In genomic region chr4:101288365-101289145, GRCh38 we compare ENCODE assay signal across 13 cellular contexts. TPM values are rescaled to one million over a fixed set of nuclear protein-coding genes. Genes with fewer than 3 reads are reported as not detected.
DNase-seq lines count a peak whose midpoint lies in the region; ATAC-seq and TF ChIP-seq lines count a peak whose summit lies in the region.
"Had no signal": no experiment of that assay in that cellular context is flagged by ENCODE, and none has a peak within 500 bp of the region (broad histone marks: within the 10 kb centered on the region; RNA-seq: fewer than 3 reads in every experiment).

No MANE protein-coding gene starts in this region.

- peaks cover 36% of the 10 kb centered on the region for H3K79me2 ChIP-seq in fibroblast of lung (ENCODE audit: control insufficient read depth, insufficient read depth, low read length)

- H3K36me3 Mint-ChIP-seq in activated T-helper 17 cell treated with anti-CD3 and anti-CD28 coated beads, Interleukin-2, amount 50 U/mL, for 72 hours (ENCODE audit: low read depth) = no peaks in the 10 kb centered on the region
- H3K36me3 Mint-ChIP-seq in activated T-helper 2 cell treated with anti-CD3 and anti-CD28 coated beads, Interferon-gamma antibody, Interleukin-2, Interleukin-4, amounts not matched to agents 10 μg/mL and 5 μg/mL and 100 μg/mL, durations not matched to agents 14 hours and 24 hours and 36 hours (ENCODE audit: low read depth) = no peaks in the 10 kb centered on the region
- no peaks in the 10 kb centered on the region for H3K36me3 Mint-ChIP-seq in Caco-2 (ENCODE audit: insufficient read depth, unreplicated experiment)
- H3K36me3 Mint-ChIP-seq: stimulated activated effector memory CD8-positive, alpha-beta T cell treated with anti-CD3 and anti-CD28 coated beads, Interleukin-12 subunit alpha, Interleukin-12 subunit beta, amount 100 ng/mL, for 72 hours had no signal

- peaks cover 26% of the 10 kb centered on the region for H3K4me1 Mint-ChIP-seq in activated T-helper 17 cell treated with anti-CD3 and anti-CD28 coated beads, Interleukin-2, amount 50 U/mL, for 72 hours
- H3K4me1 Mint-ChIP-seq in activated T-helper 2 cell treated with anti-CD3 and anti-CD28 coated beads, Interferon-gamma antibody, Interleukin-2, Interleukin-4, amounts not matched to agents 10 μg/mL and 5 μg/mL and 100 μg/mL, durations not matched to agents 14 hours and 24 hours and 36 hours (ENCODE audit: low read depth) = peaks cover 7% of the 10 kb centered on the region
- no peaks in the 10 kb centered on the region for H3K4me1 Mint-ChIP-seq in Caco-2 (ENCODE audit: low read depth, unreplicated experiment)
- H3K4me1 Mint-ChIP-seq: neural crest cell had no signal

- H4K20me1 ChIP-seq in fibroblast of lung (ENCODE audit: control insufficient read depth, extremely low read depth, insufficient read depth, low read length) = no peaks in the 10 kb centered on the region

- POLR2A ChIA-PET in Caco-2 (lab: Charles Lee) = no interaction called here

- H3K27ac ChIP-seq in fibroblast of lung (ENCODE audit: insufficient read depth, low read length) (no peak overlapping the region), aorta (ENCODE audit: low read depth in 1 of 2, low read length in 2 of 2) (no peak overlapping the region)

- no peak overlapping the region for H3K9ac ChIP-seq in fibroblast of lung (ENCODE audit: insufficient read depth, low read length)

- 56 to 63% methylated on average over 6 of the region's 6 CpGs for WGBS in aorta, 2 donors

- CTCF ChIA-PET in Caco-2 (lab: Charles Lee) = no interaction called here

- DNase-seq in RPMI8226 = peak; percentile 68
- peak; percentile 22 to 46 for DNase-seq in fibroblast of lung (ENCODE audit: low read depth in 2 of 2)
- peak; percentile 22 for DNase-seq in putamen (ENCODE audit: low spot score)
- no peak for DNase-seq in activated T-helper 2 cell treated with anti-CD3 and anti-CD28 coated beads, Interferon-gamma antibody, Interleukin-2, Interleukin-4, amounts not matched to agents 10 μg/mL and 5 μg/mL and 100 μg/mL, durations not matched to agents 14 hours and 24 hours and 36 hours (ENCODE audit: low spot score)
- no peak for DNase-seq in aorta
- no peak for DNase-seq in Caco-2
- DNase-seq: effector memory CD4-positive, alpha-beta T cell; NCI-H1105 treated with DMSO at 0.1 percent for 48 hours; NCI-H526 treated with DMSO at 0.1 percent for 48 hours had no signal

- H3K9me3 Mint-ChIP-seq in activated T-helper 17 cell treated with anti-CD3 and anti-CD28 coated beads, Interleukin-2, amount 50 U/mL, for 72 hours = peaks cover 5% of the 10 kb centered on the region
- no peaks in the 10 kb centered on the region for H3K9me3 Mint-ChIP-seq in activated T-helper 2 cell treated with anti-CD3 and anti-CD28 coated beads, Interferon-gamma antibody, Interleukin-2, Interleukin-4, amounts not matched to agents 10 μg/mL and 5 μg/mL and 100 μg/mL, durations not matched to agents 14 hours and 24 hours and 36 hours
- no peaks in the 10 kb centered on the region for H3K9me3 Mint-ChIP-seq in Caco-2 (ENCODE audit: unreplicated experiment)
- H3K9me3 Mint-ChIP-seq: neural crest cell; stimulated activated effector memory CD8-positive, alpha-beta T cell treated with anti-CD3 and anti-CD28 coated beads, Interleukin-12 subunit alpha, Interleukin-12 subunit beta, amount 100 ng/mL, for 72 hours had no signal

- H3K27me3 Mint-ChIP-seq in activated T-helper 17 cell treated with anti-CD3 and anti-CD28 coated beads, Interleukin-2, amount 50 U/mL, for 72 hours = no peaks in the 10 kb centered on the region
- peaks cover 1% of the 10 kb centered on the region for H3K27me3 Mint-ChIP-seq in activated T-helper 2 cell treated with anti-CD3 and anti-CD28 coated beads, Interferon-gamma antibody, Interleukin-2, Interleukin-4, amounts not matched to agents 10 μg/mL and 5 μg/mL and 100 μg/mL, durations not matched to agents 14 hours and 24 hours and 36 hours (ENCODE audit: low read depth)
- H3K27me3 Mint-ChIP-seq in Caco-2 (ENCODE audit: insufficient read depth, unreplicated experiment) = no peaks in the 10 kb centered on the region

- H3K4me1 ChIP-seq in fibroblast of lung (ENCODE audit: control insufficient read depth, extremely low read depth, insufficient read depth, low read length) (peaks cover 2% of the 10 kb centered on the region), aorta (ENCODE audit: control insufficient read depth in 1 of 2, insufficient read depth in 2 of 2, low read length in 2 of 2) (peaks cover 0 to 3% of the 10 kb centered on the region in 2 donors), Caco-2 (no peaks in the 10 kb centered on the region)

- TF ChIP-seq CTCF in fibroblast of lung (conservative IDR thresholded peaks at IDR 0.05 in 1 of 2, IDR thresholded peaks at IDR 0.05 in 1 of 2; ENCODE audit: low read depth in 1 of 2, low read length in 2 of 2) = no peak
- no peak for TF ChIP-seq CTCF in Caco-2 (IDR thresholded peaks at IDR 0.05; ENCODE audit: insufficient read depth in 1 of 2, low read depth in 1 of 2, low read length in 1 of 2, severe bottlenecking in 1 of 2, unreplicated experiment in 1 of 2)

- intact Hi-C loops in activated T-helper 2 cell treated with anti-CD3 and anti-CD28 coated beads, Interferon-gamma antibody, Interleukin-2, Interleukin-4, amounts not matched to agents 10 μg/mL and 5 μg/mL and 100 μg/mL, durations not matched to agents 14 hours and 24 hours and 36 hours (cut with micrococcal nuclease) = loop anchor here (5.0 kb wide), 1 partner anchor 129 kb away; no protein-coding TSS in a partner anchor
- intact Hi-C loops in aorta (cut with DNase I) (no loop called here), Caco-2 (cut with micrococcal nuclease; ENCODE audit: unreplicated experiment) (no loop called here)

- no peak overlapping the region for H2AFZ ChIP-seq in fibroblast of lung (ENCODE audit: low read length)

- no peak overlapping the region for H3K4me3 Mint-ChIP-seq in activated T-helper 17 cell treated with anti-CD3 and anti-CD28 coated beads, Interleukin-2, amount 50 U/mL, for 72 hours
- H3K4me3 Mint-ChIP-seq in activated T-helper 2 cell treated with anti-CD3 and anti-CD28 coated beads, Interferon-gamma antibody, Interleukin-2, Interleukin-4, amounts not matched to agents 10 μg/mL and 5 μg/mL and 100 μg/mL, durations not matched to agents 14 hours and 24 hours and 36 hours (ENCODE audit: low read depth) = no peak overlapping the region
- no peak overlapping the region for H3K4me3 Mint-ChIP-seq in Caco-2 (ENCODE audit: unreplicated experiment)
- H3K4me3 Mint-ChIP-seq: neural crest cell; stimulated activated effector memory CD8-positive, alpha-beta T cell treated with anti-CD3 and anti-CD28 coated beads, Interleukin-12 subunit alpha, Interleukin-12 subunit beta, amount 100 ng/mL, for 72 hours had no signal

- H3K27me3 ChIP-seq in fibroblast of lung (ENCODE audit: control insufficient read depth, insufficient read depth, low read length) (no peaks in the 10 kb centered on the region), aorta (ENCODE audit: control insufficient read depth in 1 of 2, insufficient read depth in 2 of 2, low read length in 1 of 2) (no peaks in the 10 kb centered on the region), Caco-2 (replicated peaks; ENCODE audit: control insufficient read depth, insufficient read depth, low read length) (no peaks in the 10 kb centered on the region)

- no peaks in the 10 kb centered on the region for H3K9me3 ChIP-seq in fibroblast of lung (ENCODE audit: control insufficient read depth, insufficient read depth, low read depth, low read length)
- H3K9me3 ChIP-seq in aorta (ENCODE audit: control insufficient read depth, low read length) = no peaks in the 10 kb centered on the region
- H3K9me3 ChIP-seq in Caco-2 = no peaks in the 10 kb centered on the region

- BruUV-seq in Caco-2 (replicated peaks; lab: Mats Ljungman, UMichigan) = no TSS peak

- no peak overlapping the region for H3K27ac Mint-ChIP-seq in activated T-helper 17 cell treated with anti-CD3 and anti-CD28 coated beads, Interleukin-2, amount 50 U/mL, for 72 hours
- H3K27ac Mint-ChIP-seq in activated T-helper 2 cell treated with anti-CD3 and anti-CD28 coated beads, Interferon-gamma antibody, Interleukin-2, Interleukin-4, amounts not matched to agents 10 μg/mL and 5 μg/mL and 100 μg/mL, durations not matched to agents 14 hours and 24 hours and 36 hours = no peak overlapping the region
- H3K27ac Mint-ChIP-seq in Caco-2 (ENCODE audit: unreplicated experiment) = no peak overlapping the region
- H3K27ac Mint-ChIP-seq: stimulated activated effector memory CD8-positive, alpha-beta T cell treated with anti-CD3 and anti-CD28 coated beads, Interleukin-12 subunit alpha, Interleukin-12 subunit beta, amount 100 ng/mL, for 72 hours had no signal

- ATAC-seq in HG02610 (IDR thresholded peaks at IDR 0.05; ENCODE audit: unreplicated experiment) (peak; percentile 50), aorta (ENCODE audit: low FRiP score) (no peak)
- no peak for ATAC-seq in activated T-helper 17 cell treated with anti-CD3 and anti-CD28 coated beads, Interleukin-2, amount 50 U/mL, for 72 hours (replicated peaks)
- ATAC-seq: stimulated activated effector memory CD8-positive, alpha-beta T cell treated with anti-CD3 and anti-CD28 coated beads, Interleukin-12 subunit alpha, Interleukin-12 subunit beta, amount 100 ng/mL, for 72 hours had no signal

- H3K4me2 ChIP-seq in fibroblast of lung (ENCODE audit: extremely low read depth, insufficient read depth, low read length) = peak overlapping the region; percentile 0

- H3K4me3 ChIP-seq in fibroblast of lung (replicated peaks in 1 of 4; ENCODE audit: control extremely low read depth in 1 of 4, insufficient read depth in 1 of 4, low read depth in 3 of 4, low read length in 4 of 4) = no peak overlapping the region
- H3K4me3 ChIP-seq in aorta (ENCODE audit: low read length in 2 of 2) = no peak overlapping the region
- H3K4me3 ChIP-seq in Caco-2 (ENCODE audit: low read depth, low read length) = no peak overlapping the region

- H3K36me3 ChIP-seq in fibroblast of lung (ENCODE audit: control insufficient read depth, insufficient read depth, low read length) (no peaks in the 10 kb centered on the region), aorta (ENCODE audit: control insufficient read depth in 1 of 2, insufficient read depth in 2 of 2, low read length in 1 of 2) (no peaks in the 10 kb centered on the region), Caco-2 (ENCODE audit: control insufficient read depth, insufficient read depth, low read length) (no peaks in the 10 kb centered on the region)

RNA-seq across cellular contexts. Expression of gene PPP3CA, which starts 58.8 kb away (rescaled TPM):
- total RNA-seq in fibroblast of lung (49.8 and 79.3 TPM in 2 replicates), aorta (10 to 100 TPM; 37.3 to 56.4 TPM), Caco-2 (2022) (33.8 and 34.1 TPM in 2 replicates)
- polyA plus RNA-seq in fibroblast of lung (59.8 and 66.4 TPM in 2 replicates), aorta (10 to 100 TPM in 1 of 2 donors, 1 to 10 TPM in 1; 6.8 to 12.1 TPM)
- 49.2 and 58.5 TPM in 2 replicates for polyA plus RNA-seq in fibroblast of lung (2012)
- 20.5 and 21.4 TPM in 2 replicates for polyA minus RNA-seq in fibroblast of lung (ENCODE audit: low replicate concordance)
- total RNA-seq in activated T-helper 17 cell treated with anti-CD3 and anti-CD28 coated beads, Interleukin-2, amount 50 U/mL, for 72 hours = 10 to 100 TPM; 14.6 to 20.5 TPM
- total RNA-seq in activated T-helper 2 cell treated with anti-CD3 and anti-CD28 coated beads, Interferon-gamma antibody, Interleukin-2, Interleukin-4, amounts not matched to agents 10 μg/mL and 5 μg/mL and 100 μg/mL, durations not matched to agents 14 hours and 24 hours and 36 hours = 7.2 and 8.4 TPM in 2 replicates

Comparison
In these comparisons a context has a peak if more than half of its experiments do, and no peak if none do; other contexts are left out.
1. DNase-seq: peak in RPMI8226 (single experiment), fibroblast of lung (2 of 2) and putamen (single experiment); none in activated T-helper 2 cell treated with anti-CD3 and anti-CD28 coated beads, Interferon-gamma antibody, Interleukin-2, Interleukin-4, amounts not matched to agents 10 μg/mL and 5 μg/mL and 100 μg/mL, durations not matched to agents 14 hours and 24 hours and 36 hours (single experiment), aorta (0 of 2) and Caco-2 (0 of 2).